In genomic region chr14:38122241-38122640, GRCh38 we compare ENCODE assay signal across 19 cellular contexts.
DNase-seq lines count a peak whose midpoint lies in the region; FAIRE-seq and TF ChIP-seq lines count a peak whose summit lies in the region.
"Had no signal": no experiment of that assay in that cellular context is flagged by ENCODE, and none has a peak within 500 bp of the region (broad histone marks: within the 10 kb centered on the region; RNA-seq: fewer than 3 reads in every experiment).

No MANE protein-coding gene starts in this region.

- no peak overlapping the region for H2AFZ ChIP-seq in mammary epithelial cell (ENCODE audit: low read depth, low read length)
- peak overlapping the region; percentile 91; the same call in 1 of the 2 replicates for H2AFZ ChIP-seq in OCI-LY7 (ENCODE audit: low read length)

- H3K9me3 Mint-ChIP-seq in MCF 10A (ENCODE audit: unreplicated experiment), result no peaks in the 10 kb centered on the region

- H3K9me2 ChIP-seq in OCI-LY7 (ENCODE audit: insufficient read depth, low read length), result no peaks in the 10 kb centered on the region

- no peaks in the 10 kb centered on the region for H3K79me2 ChIP-seq in mammary epithelial cell (ENCODE audit: insufficient read depth, low read length)
- no peaks in the 10 kb centered on the region for H3K79me2 ChIP-seq in OCI-LY7 (ENCODE audit: insufficient read depth, low read depth, low read length)

- POLR2A ChIA-PET in MCF 10A (lab: Yijun Ruan, JAX), result no interaction called here
- POLR2A ChIA-PET in OCI-LY7 (lab: Charles Lee), result interaction anchor here (0.6 to 9.9 kb wide), 10 partner anchors 11 to 53 kb away, joined by 3 to 157 read pairs (median 4); no protein-coding TSS in a partner anchor

- no peak overlapping the region for H3K4me2 ChIP-seq in mammary epithelial cell (ENCODE audit: insufficient read depth, low read depth, low read length)
- peak overlapping the region; percentile 3 for H3K4me2 ChIP-seq in OCI-LY7 (ENCODE audit: low read length)

- intact Hi-C loops in MCF 10A (cut with micrococcal nuclease) (no loop called here), mammary epithelial cell (cut with micrococcal nuclease) (no loop called here), OCI-LY7 (cut with micrococcal nuclease; ENCODE audit: unreplicated experiment) (loop anchor here (10.0 kb wide), 2 partner anchors 993 to 1053 kb away; partner anchors contain the start of genes GEMIN2, PNN and TRAPPC6B)

- peak; percentile 7 for DNase-seq in MCF 10A (ENCODE audit: unreplicated experiment)
- no peak for DNase-seq in mammary epithelial cell
- DNase-seq in OCI-LY7 (ENCODE audit: low spot score), result no peak
- DNase-seq in bronchial epithelial cell (ENCODE audit: low read depth), result peak; percentile 38
- DNase-seq in inferior parietal cortex (ENCODE audit: extremely low spot score), result no peak
- DNase-seq in activated effector memory CD4-positive, alpha-beta T cell treated with Interleukin-2 at 50 U/mL for 16 hours, result no peak
- DNase-seq in activated gamma-delta T cell treated with Interleukin-2 at 50 U/mL for 16 hours, result no peak
- no peak for DNase-seq in NCI-H345 treated with DMSO at 0.1 percent for 48 hours (lab: John Stamatoyannopoulos, UW; ENCODE audit: unreplicated experiment)
- DNase-seq: NCI-H1417, NCI-H187, NCI-H2227 treated with DMSO at 0.1 percent for 48 hours, NCI-H524, NCI-H82, SHP77 had no signal

- FAIRE-seq in bronchial epithelial cell (lab: Jason Lieb, UNC), result no peak
- FAIRE-seq: GM12891, H54 had no signal

- no peaks in the 10 kb centered on the region for H3K27me3 ChIP-seq in mammary epithelial cell (ENCODE audit: insufficient read depth, low read length)
- H3K27me3 ChIP-seq in bronchial epithelial cell (ENCODE audit: control insufficient read depth, insufficient read depth, low read length), result no peaks in the 10 kb centered on the region

- peaks cover 17% of the 10 kb centered on the region for H3K9me3 ChIP-seq in mammary epithelial cell (replicated peaks; ENCODE audit: insufficient read depth, low read length)
- peaks cover 52% of the 10 kb centered on the region; the same call in 1 of the 2 replicates for H3K9me3 ChIP-seq in OCI-LY7 (ENCODE audit: low read length)

- no peak overlapping the region for H3K27ac ChIP-seq in mammary epithelial cell (ENCODE audit: insufficient read depth, low read depth, low read length)
- peak overlapping the region; percentile 97 for H3K27ac ChIP-seq in OCI-LY7 (ENCODE audit: low read depth, low read length, poor library complexity, severe bottlenecking)
- H3K27ac ChIP-seq: 22Rv1, SK-N-MC had no signal

- CTCF ChIA-PET in MCF 10A (lab: Yijun Ruan, JAX), result interaction anchor here (0.6 to 1.3 kb wide), 4 partner anchors 34 to 893 kb away, joined by 3 to 5 read pairs (median 4); no protein-coding TSS in a partner anchor
- CTCF ChIA-PET in mammary epithelial cell (lab: Charles Lee; ENCODE audit: low non-redundant PET), result no interaction called here
- CTCF ChIA-PET in OCI-LY7 (lab: Charles Lee; ENCODE audit: unreplicated experiment), result interaction anchor here (0.5 to 1.0 kb wide), 3 partner anchors 10 to 47 kb away, joined by 3 read pairs; no protein-coding TSS in a partner anchor

- no peaks in the 10 kb centered on the region for H3K36me3 ChIP-seq in mammary epithelial cell (ENCODE audit: insufficient read depth, low read length)
- H3K36me3 ChIP-seq in OCI-LY7 (ENCODE audit: insufficient read depth, low read length), result peaks cover 63% of the 10 kb centered on the region
- H3K36me3 ChIP-seq in bronchial epithelial cell (ENCODE audit: control insufficient read depth, insufficient read depth, low read length), result no peaks in the 10 kb centered on the region

- no peaks in the 10 kb centered on the region for H3K4me1 ChIP-seq in mammary epithelial cell (ENCODE audit: insufficient read depth, low read length)
- peaks cover 69% of the 10 kb centered on the region for H3K4me1 ChIP-seq in OCI-LY7 (ENCODE audit: insufficient read depth, low read length, poor library complexity, severe bottlenecking)

- TF ChIP-seq CTCF in MCF 10A (IDR thresholded peaks at IDR 0.05; ENCODE audit: unreplicated experiment) (no peak), mammary epithelial cell (conservative IDR thresholded peaks at IDR 0.05 in 1 of 2, IDR thresholded peaks at IDR 0.05 in 1 of 2; ENCODE audit: extremely low read depth in 1 of 2, insufficient read depth in 1 of 2, low read depth in 1 of 2, low read length in 2 of 2) (no peak), OCI-LY7 (conservative IDR thresholded peaks at IDR 0.05; ENCODE audit: low read length) (no peak), bronchial epithelial cell (IDR thresholded peaks at IDR 0.05; ENCODE audit: insufficient read depth, low read length, severe bottlenecking) (no peak)

- dilution Hi-C loops in mammary epithelial cell (cut with HindIII; ENCODE audit: low sequenced_read_pairs), result no loop called here

- no peaks in the 10 kb centered on the region for H3K36me3 Mint-ChIP-seq in MCF 10A (ENCODE audit: insufficient read depth, unreplicated experiment)
- H3K36me3 Mint-ChIP-seq: CD14-positive monocyte had no signal

- BruUV-seq in MCF 10A (replicated peaks; lab: Mats Ljungman, UMichigan), result no TSS peak
- BruUV-seq in mammary epithelial cell (replicated peaks; lab: Mats Ljungman, UMichigan), result no TSS peak
- no TSS peak for BruUV-seq in OCI-LY7 (replicated peaks; lab: Mats Ljungman, UMichigan)

- 43% methylated on average over 3 of the region's 5 CpGs for WGBS in mammary epithelial cell (ENCODE audit: low coverage, missing lambda C conversion rate)

- H3K4me3 Mint-ChIP-seq in MCF 10A (ENCODE audit: unreplicated experiment), result no peak overlapping the region

- H3K4me3 ChIP-seq in mammary epithelial cell (replicated peaks in 1 of 3; ENCODE audit: insufficient read depth in 1 of 3, low read depth in 2 of 3, low read length in 3 of 3) (no peak overlapping the region), OCI-LY7 (ENCODE audit: low read depth, low read length, poor library complexity, severe bottlenecking) (no peak overlapping the region), bronchial epithelial cell (ENCODE audit: low read depth, low read length) (no peak overlapping the region)
- H3K4me3 ChIP-seq: SK-N-MC had no signal

- H3K27ac Mint-ChIP-seq in MCF 10A (ENCODE audit: low read depth, unreplicated experiment), result no peak overlapping the region
- H3K27ac Mint-ChIP-seq: CD14-positive monocyte had no signal

- in situ Hi-C loops in mammary epithelial cell (cut with MboI; ENCODE audit: low sequenced_read_pairs in 2 of 2), result no loop called here

- H4K20me1 ChIP-seq in mammary epithelial cell (ENCODE audit: insufficient read depth, low read length) (no peaks in the 10 kb centered on the region), OCI-LY7 (ENCODE audit: insufficient read depth, low read length) (no peaks in the 10 kb centered on the region)

- H3K9ac ChIP-seq in mammary epithelial cell (ENCODE audit: insufficient read depth, low read length), result no peak overlapping the region

- no peaks in the 10 kb centered on the region for H3K27me3 Mint-ChIP-seq in MCF 10A (ENCODE audit: insufficient read depth, unreplicated experiment)

- H3K4me1 Mint-ChIP-seq in MCF 10A (ENCODE audit: insufficient read depth, unreplicated experiment), result no peaks in the 10 kb centered on the region
- H3K4me1 Mint-ChIP-seq: CD14-positive monocyte had no signal

Comparison
In these comparisons a context has a peak if more than half of its experiments do, and no peak if none do; other contexts are left out.
1. DNase-seq: peak in MCF 10A (single experiment) and bronchial epithelial cell (single experiment); none in mammary epithelial cell (single experiment), OCI-LY7 (single experiment), inferior parietal cortex (single experiment), activated effector memory CD4-positive, alpha-beta T cell treated with Interleukin-2 at 50 U/mL for 16 hours (single experiment), activated gamma-delta T cell treated with Interleukin-2 at 50 U/mL for 16 hours (single experiment) and NCI-H345 treated with DMSO at 0.1 percent for 48 hours (single experiment).